30 cellular contexts compared by ENCODE assay signal in genomic region chr1:51378871-51379270, GRCh38. TPM values are rescaled to one million over a fixed set of nuclear protein-coding genes. Genes with fewer than 3 reads are reported as not detected.
"Had no signal": no experiment of that assay in that cellular context is flagged by ENCODE, and none has a peak within 500 bp of the region (broad histone marks: within the 10 kb centered on the region; RNA-seq: fewer than 3 reads in every experiment).

No MANE protein-coding gene starts in this region.

- DNase-seq: immature natural killer cell; kidney; left colon; left lung; lower lobe of right lung; mammary epithelial cell; mesenchymal stem cell; naive thymus-derived CD8-positive, alpha-beta T cell; nucleus accumbens; pancreas; posterior cingulate gyrus; retina; right cardiac atrium; stimulated activated CD4-positive, alpha-beta T cell treated with anti-CD3 and anti-CD28 coated beads, Interleukin-12 subunit alpha, Interleukin-12 subunit beta, amount 100 ng/mL, for 4 hours; stimulated activated CD4-positive, alpha-beta T cell treated with anti-CD3 and anti-CD28 coated beads, Interleukin-15, amount 100 ng/mL, for 24 hours; stimulated activated CD4-positive, alpha-beta T cell treated with anti-CD3 and anti-CD28 coated beads, Interleukin-2, amount 100 ng/mL, for 24 hours; stimulated activated CD4-positive, alpha-beta T cell treated with anti-CD3 and anti-CD28 coated beads, Interleukin-4, amount 100 ng/mL, for 1 hour; stimulated activated naive B cell treated with anti-CD40 and anti-IgM and Interleukin-4, amounts not matched to agents 10 μg/mL and 1 μg/mL and 100 μg/mL, for 72 hours; stimulated activated naive CD8-positive, alpha-beta T cell treated with anti-CD3 and anti-CD28 coated beads, Interleukin-15, Interleukin-2, amounts not matched to agents 100 U/mL and 50 U/mL, for 24 hours; stomach; testis; thyroid gland; transverse colon; upper lobe of left lung had no signal

- H3K4me3 Mint-ChIP-seq: immature natural killer cell; naive thymus-derived CD8-positive, alpha-beta T cell; nephron; neural crest cell; stimulated activated naive B cell treated with anti-CD40 and anti-IgM and Interleukin-4, amounts not matched to agents 10 μg/mL and 1 μg/mL and 100 μg/mL, for 72 hours had no signal

- H3K9me3 ChIP-seq: lower lobe of right lung, pancreas, prostate gland, testis, thyroid gland, upper lobe of left lung had no signal

- H3K9me3 Mint-ChIP-seq: stimulated activated naive B cell treated with anti-CD40 and anti-IgM and Interleukin-4, amounts not matched to agents 10 μg/mL and 1 μg/mL and 100 μg/mL, for 72 hours had no signal

- ATAC-seq: left colon; left lung; lower lobe of right lung; naive thymus-derived CD8-positive, alpha-beta T cell; pancreas; right cardiac atrium; sciatic nerve; stimulated activated naive B cell treated with anti-CD40 and anti-IgM and Interleukin-4, amounts not matched to agents 10 μg/mL and 1 μg/mL and 100 μg/mL, for 72 hours; stimulated activated naive CD8-positive, alpha-beta T cell treated with anti-CD3 and anti-CD28 coated beads, Interleukin-15, Interleukin-2, amounts not matched to agents 100 U/mL and 50 U/mL, for 24 hours had no signal

- H3K27ac Mint-ChIP-seq: immature natural killer cell; naive thymus-derived CD8-positive, alpha-beta T cell; nephron had no signal

- H3K4me1 Mint-ChIP-seq: nephron; neural crest cell; stimulated activated naive B cell treated with anti-CD40 and anti-IgM and Interleukin-4, amounts not matched to agents 10 μg/mL and 1 μg/mL and 100 μg/mL, for 72 hours had no signal

- H3K27me3 ChIP-seq: left lung, pancreas, stomach, testis, thyroid gland, transverse colon, upper lobe of left lung, vagina had no signal

- H3K4me3 ChIP-seq: left lung, lower lobe of right lung, pancreas, prostate gland, skin epidermis, stomach, testis, thyroid gland, transverse colon, upper lobe of left lung, vagina had no signal

- H3K36me3 ChIP-seq: prostate gland had no signal

- H3K27ac ChIP-seq: left lung, lower lobe of right lung, pancreas, prostate gland, skin epidermis, stomach, testis, thyroid gland, transverse colon, upper lobe of left lung, vagina had no signal

- H3K4me1 ChIP-seq: left lung, lower lobe of right lung, pancreas, prostate gland, stomach, testis, thyroid gland, transverse colon, upper lobe of left lung, vagina had no signal

- H3K27me3 Mint-ChIP-seq: naive thymus-derived CD8-positive, alpha-beta T cell; stimulated activated naive B cell treated with anti-CD40 and anti-IgM and Interleukin-4, amounts not matched to agents 10 μg/mL and 1 μg/mL and 100 μg/mL, for 72 hours had no signal

RNA-seq across cellular contexts. Expression of gene TTC39A, which starts 48.5 kb away (rescaled TPM):
- total RNA-seq: naive thymus-derived CD8-positive, alpha-beta T cell had no signal
- polyA plus RNA-seq: immature natural killer cell had no signal
